Comparison of ENCODE assay signal across 8 cellular contexts in genomic region chr18:63949068-63949737, GRCh38. TPM values are rescaled to one million over a fixed set of nuclear protein-coding genes. Genes with fewer than 3 reads are reported as not detected.
A peak's percentile ranks its signal among the peaks of the same experiment; 100 is the strongest.
DNase-seq lines count a peak whose midpoint lies in the region; ATAC-seq and TF ChIP-seq lines count a peak whose summit lies in the region.

Gene HMSD (plus strand): TSS chr18:63949301. CDS start chr18:63953456, 4,155 bp downstream.

- no peak for TF ChIP-seq POLR2A in spleen (IDR thresholded peaks at IDR 0.05)

- peak within 1 kb of the TSS in 4 of 8 donors; percentile 15 to 50 (median 32) for H3K27ac ChIP-seq in spleen

- H3K9me3 ChIP-seq in iPS-18c (ENCODE audit: control insufficient read depth, insufficient read depth, low read length) (no peaks in the 10 kb centered on the region), spleen (peaks cover 0 to 2% (median 0%) of the 10 kb centered on the region in 8 donors)

- H3K27me3 ChIP-seq in spleen (replicated peaks in 1 of 7): peaks cover 0 to 22% (median 0%) of the 10 kb centered on the region in 7 donors

- H3K4me3 ChIP-seq in iPS-18c (ENCODE audit: insufficient read depth, low read depth, low read length): peak within 1 kb of the TSS; percentile 43
- H3K4me3 ChIP-seq in spleen: peak within 1 kb of the TSS in 7 of 8 donors; percentile 1 to 65 (median 26)

- peak in 7 of 11 experiments; percentile 23 to 67 (median 55) for TF ChIP-seq CTCF in spleen (IDR thresholded peaks at IDR 0.05 in 8 of 11, conservative IDR thresholded peaks at IDR 0.05 in 3 of 11)

- H3K4me1 ChIP-seq in spleen: peaks cover 3 to 14% (median 12%) of the 10 kb centered on the region in 6 donors

- 13 to 34% (median 22%) methylated on average over 35 of the region's 35 CpGs for WGBS in spleen, 5 donors

- peak; percentile 83 for ATAC-seq in GM19452 (IDR thresholded peaks at IDR 0.05; ENCODE audit: unreplicated experiment)
- peak; percentile 87 for ATAC-seq in HG03460 (IDR thresholded peaks at IDR 0.05; ENCODE audit: unreplicated experiment)

- DNase-seq in D341Med (ENCODE audit: low spot score): peak; percentile 74
- peak; percentile 47 for DNase-seq in RPMI7951 (ENCODE audit: low read depth)
- peak in 36 of 58 donors; percentile 7 to 76 (median 44) for DNase-seq in anterior cingulate cortex (lab: John Stamatoyannopoulos, UW)
- DNase-seq in spleen: peak; percentile 88
- no peak for DNase-seq in SK-N-DZ (ENCODE audit: low spot score)

- intact Hi-C loops in spleen (cut with DNase I; ENCODE audit: low total_unique reads): no loop called here

- H3K36me3 ChIP-seq in spleen: no peaks in the 10 kb centered on the region

RNA-seq across cellular contexts. Expression of gene HMSD, which starts in this region (rescaled TPM):
- total RNA-seq in RPMI7951 (2014; rRNA removed; shearing (Covaris generic)): not detected in 2 replicates
- total RNA-seq in spleen: 1 to 10 TPM in 3 of 7 donors, under 1 TPM in 1, not detected in 3; 0.23 to 2.2 (median 1.4) TPM
- polyA plus RNA-seq in spleen: under 1 TPM; 0.48 to 0.62 (median 0.52) TPM
- not detected in 2 replicates for polyA plus RNA-seq in SK-N-DZ (2014; cell fraction: cytosol; rRNA removed)
- polyA plus RNA-seq in SK-N-DZ (2014; cell fraction: nucleus; rRNA removed): not detected in 2 replicates

Comparison
In these comparisons a context has a peak if more than half of its experiments do, and no peak if none do; other contexts are left out.
1. Peak in DNase-seq in RPMI7951; RNA of the gene not detected or under 1 TPM.